ENCODE assay signal across 8 cellular contexts in the genomic region with DNA sequence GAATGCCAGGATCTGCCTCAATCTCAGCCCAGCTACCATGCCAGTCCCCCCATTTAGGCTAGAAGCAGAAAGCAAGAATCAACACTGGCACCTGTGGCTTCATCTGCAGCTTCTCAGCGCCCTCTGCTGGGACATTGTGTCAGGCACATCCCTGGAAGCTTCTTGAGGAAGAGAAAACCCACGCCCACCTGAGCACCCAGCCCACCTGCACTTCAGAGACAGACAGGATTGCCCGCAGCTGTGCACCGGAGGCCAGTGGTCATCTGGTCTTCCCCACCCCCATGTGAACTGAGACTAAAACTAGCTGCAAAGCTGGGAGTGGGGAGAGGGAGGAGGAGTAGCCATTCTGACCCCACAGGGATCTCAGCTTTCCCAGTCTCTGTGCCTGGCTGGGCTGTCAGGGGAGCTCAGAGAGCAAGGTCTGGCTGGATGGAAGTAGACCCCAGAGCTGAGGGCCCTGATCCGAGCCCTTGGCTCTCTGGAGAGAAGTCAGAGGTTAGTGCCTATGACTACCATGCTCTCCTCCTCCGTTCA.
DNase-seq lines count a peak whose midpoint lies in the region; ATAC-seq lines count a peak whose summit lies in the region.

No MANE protein-coding gene starts in this region.

- POLR2A ChIA-PET in T-cell (lab: Charles Lee): no interaction called here

- H3K27me3 Mint-ChIP-seq in T-cell: peaks cover 20 to 36% of the 10 kb centered on the region in 2 donors

- H3K36me3 Mint-ChIP-seq in T-cell: no peaks in the 10 kb centered on the region

- DNase-seq in SKM-1 treated with dmso at 0.1 percent for 144 hours (lab: John Stamatoyannopoulos, UW; ENCODE audit: unreplicated experiment): peak; percentile 4
- DNase-seq in SKM-1 (lab: John Stamatoyannopoulos, UW; ENCODE audit: unreplicated experiment): no peak
- DNase-seq in Jurkat, Clone E6-1 (ENCODE audit: low read depth, low spot score): peak; percentile 68
- DNase-seq in T-cell: peak in 24 of 34 experiments; percentile 7 to 37 (median 24)
- peak; percentile 82 to 85 for DNase-seq in T47D (ENCODE audit: low read depth in 1 of 2, low spot score in 1 of 2)
- DNase-seq in left lobe of liver (ENCODE audit: low spot score): no peak
- peak; percentile 17 to 42 (median 22) for DNase-seq in stimulated activated CD4-positive, alpha-beta T cell treated with anti-CD3 and anti-CD28 coated beads, TNF-alpha, amount 100 ng/mL, for 48 hours (ENCODE audit: low read depth in 3 of 3)

- CTCF ChIA-PET in T-cell (lab: Charles Lee): interaction anchor here (0.6 kb wide), 2 partner anchors 14 to 756 kb away, joined by 3 to 9 read pairs; no protein-coding TSS in a partner anchor

- in situ Hi-C loops in T47D (cut with HindIII; ENCODE audit: low pct_unique_long_range_greater_than_20kb, low sequenced_read_pairs): no loop called here

- H3K4me3 ChIP-seq in Jurkat, Clone E6-1 (ENCODE audit: low read length): no peak overlapping the region

- H3K4me3 Mint-ChIP-seq in T-cell: no peak overlapping the region

- ATAC-seq in T-cell (replicated peaks in 1 of 4): peak in 1 of 4 experiments; percentile 33
- peak; percentile 65 for ATAC-seq in left lobe of liver
- ATAC-seq in GM18498 (IDR thresholded peaks at IDR 0.05; ENCODE audit: unreplicated experiment): no peak

- H3K4me1 Mint-ChIP-seq in T-cell: peaks cover 0 to 8% (median 3%) of the 10 kb centered on the region in 3 donors

- no peak overlapping the region for H3K27ac Mint-ChIP-seq in T-cell

- H3K9me3 Mint-ChIP-seq in T-cell: no peaks in the 10 kb centered on the region

Comparison
In these comparisons a context has a peak if more than half of its experiments do, and no peak if none do; other contexts are left out.
1. DNase-seq: peak in SKM-1 treated with dmso at 0.1 percent for 144 hours (single experiment), Jurkat, Clone E6-1 (single experiment), T-cell (24 of 34), T47D (2 of 2) and stimulated activated CD4-positive, alpha-beta T cell treated with anti-CD3 and anti-CD28 coated beads, TNF-alpha, amount 100 ng/mL, for 48 hours (3 of 3); none in SKM-1 (single experiment) and left lobe of liver (single experiment).